Comparison of ENCODE assay signal across 18 cellular contexts in the genomic region with DNA sequence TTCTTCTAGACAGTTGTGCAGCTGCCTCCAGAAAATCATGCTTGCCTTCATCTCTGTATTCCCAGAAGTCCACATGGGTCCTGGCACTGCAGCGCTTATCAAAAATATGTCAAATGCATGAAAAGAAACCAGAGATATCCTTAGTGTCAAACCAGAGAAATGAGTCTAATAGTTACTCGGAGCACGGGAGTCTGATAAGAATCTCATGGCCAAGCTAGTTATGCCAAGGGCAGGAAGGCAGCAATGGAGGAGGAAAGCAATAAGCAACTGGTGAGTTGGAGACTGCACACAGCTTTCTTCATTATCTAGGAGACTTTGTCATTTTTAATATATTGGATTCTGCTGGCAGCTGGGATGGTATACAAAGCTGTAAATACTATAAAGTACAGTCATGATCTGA. TPM values are rescaled to one million over a fixed set of nuclear protein-coding genes. Genes with fewer than 3 reads are reported as not detected.
A peak's percentile ranks its signal among the peaks of the same experiment; 100 is the strongest.
DNase-seq lines count a peak whose midpoint lies in the region; ATAC-seq, FAIRE-seq and TF ChIP-seq lines count a peak whose summit lies in the region.
"Had no signal": no experiment of that assay in that cellular context is flagged by ENCODE, and none has a peak within 500 bp of the region (broad histone marks: within the 10 kb centered on the region; RNA-seq: fewer than 3 reads in every experiment).

No MANE protein-coding gene starts in this region.

- H3K27me3 ChIP-seq in endothelial cell of umbilical vein (ENCODE audit: control insufficient read depth in 2 of 2, insufficient read depth in 2 of 2, low read length in 2 of 2) = no peaks in the 10 kb centered on the region
- H3K27me3 ChIP-seq in naive thymus-derived CD4-positive, alpha-beta T cell (ENCODE audit: control insufficient read depth in 2 of 2, insufficient read depth in 2 of 2, low read length in 2 of 2) = no peaks in the 10 kb centered on the region
- H3K27me3 ChIP-seq: BLaER1 had no signal

- dilution Hi-C loops in endothelial cell of umbilical vein (cut with MboI; ENCODE audit: extremely low pct_ligation_motif_present, low sequenced_read_pairs) = no loop called here

- FAIRE-seq in endothelial cell of umbilical vein (lab: Jason Lieb, UNC) = no peak
- FAIRE-seq: G401.6, GM12892 had no signal

- H3K9me3 ChIP-seq in endothelial cell of umbilical vein (replicated peaks; ENCODE audit: control insufficient read depth, insufficient read depth, low read length) = no peaks in the 10 kb centered on the region
- H3K9me3 ChIP-seq in naive thymus-derived CD4-positive, alpha-beta T cell (ENCODE audit: control insufficient read depth in 2 of 3, low read length in 3 of 3) = no peaks in the 10 kb centered on the region
- H3K9me3 ChIP-seq: BLaER1, Caco-2 had no signal

- no peak overlapping the region for H3K4me3 Mint-ChIP-seq in naive thymus-derived CD4-positive, alpha-beta T cell
- H3K4me3 Mint-ChIP-seq: CD4-positive, CD25-positive, alpha-beta regulatory T cell; CD8-positive, alpha-beta T cell; GM23338; H9 had no signal

- H3K36me3 Mint-ChIP-seq in naive thymus-derived CD4-positive, alpha-beta T cell = no peaks in the 10 kb centered on the region
- H3K36me3 Mint-ChIP-seq: CD4-positive, CD25-positive, alpha-beta regulatory T cell; CD8-positive, alpha-beta T cell had no signal

- POLR2A ChIA-PET in endothelial cell of umbilical vein (lab: Charles Lee) = no interaction called here
- POLR2A ChIA-PET in naive thymus-derived CD4-positive, alpha-beta T cell (lab: Charles Lee) = interaction anchor here (0.6 kb wide), 1 partner anchor 16 kb away, joined by 3 read pairs; no protein-coding TSS in a partner anchor

- H3K36me3 ChIP-seq in endothelial cell of umbilical vein (ENCODE audit: control insufficient read depth in 2 of 2, extremely low read depth in 1 of 2, insufficient read depth in 2 of 2, low read length in 2 of 2) = no peaks in the 10 kb centered on the region
- H3K36me3 ChIP-seq in naive thymus-derived CD4-positive, alpha-beta T cell (ENCODE audit: control insufficient read depth in 2 of 3, insufficient read depth in 3 of 3, low read length in 3 of 3) = no peaks in the 10 kb centered on the region
- H3K36me3 ChIP-seq: BLaER1 had no signal

- TF ChIP-seq POLR2A in endothelial cell of umbilical vein (IDR thresholded peaks at IDR 0.05; ENCODE audit: low read depth, low read length) = no peak

- TF ChIP-seq CTCF in endothelial cell of umbilical vein (IDR thresholded peaks at IDR 0.05; ENCODE audit: extremely low read depth in 1 of 2, insufficient read depth in 1 of 2, low read depth in 1 of 2, low read length in 2 of 2) = no peak

- H3K9me3 Mint-ChIP-seq in naive thymus-derived CD4-positive, alpha-beta T cell = no peaks in the 10 kb centered on the region
- H3K9me3 Mint-ChIP-seq: CD8-positive, alpha-beta T cell; GM23338; H9 had no signal

- H3K4me3 ChIP-seq in endothelial cell of umbilical vein (replicated peaks in 1 of 3; ENCODE audit: insufficient read depth in 1 of 3, low read depth in 1 of 3, low read length in 3 of 3) = no peak overlapping the region
- H3K4me3 ChIP-seq in naive thymus-derived CD4-positive, alpha-beta T cell (ENCODE audit: low read length) = no peak overlapping the region
- H3K4me3 ChIP-seq: BLaER1, GM23338 had no signal

- H3K27ac ChIP-seq in endothelial cell of umbilical vein (ENCODE audit: insufficient read depth, low read depth, low read length) = no peak overlapping the region
- no peak overlapping the region for H3K27ac ChIP-seq in naive thymus-derived CD4-positive, alpha-beta T cell (ENCODE audit: low read depth, low read length)
- H3K27ac ChIP-seq: BLaER1, C4-2B had no signal

- no peak overlapping the region for H3K4me2 ChIP-seq in endothelial cell of umbilical vein (ENCODE audit: insufficient read depth, low read length)
- H3K4me2 ChIP-seq: BLaER1, GM23338 had no signal

- H2AFZ ChIP-seq in endothelial cell of umbilical vein (ENCODE audit: low read depth, low read length) = no peak overlapping the region
- H2AFZ ChIP-seq: GM23338 had no signal

- H3K4me1 Mint-ChIP-seq in naive thymus-derived CD4-positive, alpha-beta T cell = peaks cover 0 to 3% (median 1%) of the 10 kb centered on the region in 7 donors

- H3K27me3 Mint-ChIP-seq in naive thymus-derived CD4-positive, alpha-beta T cell = peaks cover 0 to 20% (median 0%) of the 10 kb centered on the region in 5 donors
- H3K27me3 Mint-ChIP-seq: CD4-positive, CD25-positive, alpha-beta regulatory T cell had no signal

- no peaks in the 10 kb centered on the region for H3K4me1 ChIP-seq in endothelial cell of umbilical vein (ENCODE audit: control insufficient read depth, extremely low read depth, insufficient read depth, low read length)
- no peaks in the 10 kb centered on the region for H3K4me1 ChIP-seq in naive thymus-derived CD4-positive, alpha-beta T cell (ENCODE audit: control insufficient read depth in 2 of 2, insufficient read depth in 2 of 2, low read length in 2 of 2)
- H3K4me1 ChIP-seq: BLaER1, Caco-2 had no signal

- no peak overlapping the region for H3K9ac ChIP-seq in endothelial cell of umbilical vein (replicated peaks; ENCODE audit: extremely low read depth, insufficient read depth, low read length)
- H3K9ac ChIP-seq: BLaER1 had no signal

- ATAC-seq in SK-N-SH treated with all-trans-retinoic acid at 6 μM for 48 hours = peak; percentile 74
- ATAC-seq in naive thymus-derived CD4-positive, alpha-beta T cell = no peak
- no peak for ATAC-seq in GM18519 (IDR thresholded peaks at IDR 0.05; ENCODE audit: low FRiP score, unreplicated experiment)
- ATAC-seq: CD8-positive, alpha-beta T cell; HCT116 had no signal

- H3K27ac Mint-ChIP-seq in naive thymus-derived CD4-positive, alpha-beta T cell = no peak overlapping the region
- H3K27ac Mint-ChIP-seq: CD4-positive, CD25-positive, alpha-beta regulatory T cell; CD8-positive, alpha-beta T cell; GM23338; H9 had no signal

- H3K9me1 ChIP-seq in endothelial cell of umbilical vein (replicated peaks; ENCODE audit: control insufficient read depth, extremely low read depth, insufficient read depth, low read length) = no peaks in the 10 kb centered on the region

- no peaks in the 10 kb centered on the region for H3K79me2 ChIP-seq in endothelial cell of umbilical vein (ENCODE audit: control insufficient read depth, insufficient read depth, low read length)

- CTCF ChIA-PET in endothelial cell of umbilical vein (lab: Charles Lee) = interaction anchor here (0.9 to 2.6 kb wide), 6 partner anchors 9 to 892 kb away, joined by 3 to 8 read pairs (median 4); no protein-coding TSS in a partner anchor
- CTCF ChIA-PET in naive thymus-derived CD4-positive, alpha-beta T cell (lab: Charles Lee) = no interaction called here

- peak; percentile 47 for DNase-seq in SK-N-DZ (ENCODE audit: low spot score)
- peak; percentile 11 for DNase-seq in endothelial cell of umbilical vein (ENCODE audit: low read depth, low spot score)
- DNase-seq in naive thymus-derived CD4-positive, alpha-beta T cell = no peak
- no peak for DNase-seq in iPS-NIHi7 (ENCODE audit: extremely low spot score)
- DNase-seq: Caco-2; CD4-positive, CD25-positive, alpha-beta regulatory T cell; CD8-positive, alpha-beta T cell; DMS153; DND-41 had no signal

- intact Hi-C loops in endothelial cell of umbilical vein (cut with micrococcal nuclease) = no loop called here
- intact Hi-C loops in naive thymus-derived CD4-positive, alpha-beta T cell (cut with micrococcal nuclease) = loop anchor here in 1 of 2 donors (5.0 kb wide), 1 partner anchor 42 kb away; no protein-coding TSS in a partner anchor

- no TSS peak for BruUV-seq in endothelial cell of umbilical vein (replicated peaks; lab: Mats Ljungman, UMichigan)

- H4K20me1 ChIP-seq in endothelial cell of umbilical vein (replicated peaks; ENCODE audit: control insufficient read depth, extremely low read depth, insufficient read depth, low read length) = no peaks in the 10 kb centered on the region
- H4K20me1 ChIP-seq: BLaER1 had no signal

TF ChIP-seq in SK-N-SH treated with all-trans-retinoic acid at 6 μM for 48 hours, 23 proteins besides CTCF, POLR2A, EP300 and RAD21 (continues in another document):
- TF ChIP-seq ISL1 (CRISPR knock-in tag; IDR thresholded peaks at IDR 0.05) (0 out of 2 replicates have a peak, but pooled peaks have one; percentile 22), SNAI2 (CRISPR knock-in tag; IDR thresholded peaks at IDR 0.05) (no peak)

TF ChIP-seq in endothelial cell of umbilical vein, 7 proteins besides CTCF, POLR2A, EP300 and RAD21:
- TF ChIP-seq GATA2 (IDR thresholded peaks at IDR 0.05; ENCODE audit: insufficient read depth, insufficient read length, low read depth, low read length) (peak; percentile 51), POLR2AphosphoS5 (IDR thresholded peaks at IDR 0.05; ENCODE audit: insufficient read depth, low read depth, low read length) (no peak)

RNA-seq across cellular contexts. Expression of gene TRIB2, which starts 38.6 kb away (rescaled TPM):
- 44.7 and 61.8 TPM in 2 replicates for polyA plus RNA-seq in SK-N-DZ (2014; cell fraction: cytosol; rRNA removed)
- polyA plus RNA-seq in SK-N-DZ (2014; cell fraction: nucleus; rRNA removed) = 77.1 and 79.1 TPM in 2 replicates
- total RNA-seq in endothelial cell of umbilical vein = 17.6 and 20.5 TPM in 2 replicates
- polyA plus RNA-seq in endothelial cell of umbilical vein = 12.7 and 15.8 TPM in 2 replicates
- polyA plus RNA-seq in endothelial cell of umbilical vein (2011; cell fraction: cytosol; rRNA removed) = 11.8 and 12.3 TPM in 2 replicates
- polyA plus RNA-seq in endothelial cell of umbilical vein (2011; cell fraction: nucleus; rRNA removed) = 26.8 and 40.7 TPM in 2 replicates
- polyA plus RNA-seq in endothelial cell of umbilical vein (2012) = 22.9 and 24.9 TPM in 2 replicates
- polyA minus RNA-seq in endothelial cell of umbilical vein = 24.2 and 31.0 TPM in 2 replicates
- polyA minus RNA-seq in endothelial cell of umbilical vein (2011; cell fraction: cytosol; rRNA and poly(A)+ RNA removed) = not detected
- polyA minus RNA-seq in endothelial cell of umbilical vein (2011; cell fraction: nucleus; rRNA and poly(A)+ RNA removed) = 20.3 and 33.3 TPM in 2 replicates
- total RNA-seq in naive thymus-derived CD4-positive, alpha-beta T cell = 100 to 1,000 TPM in 3 of 5 experiments, 10 to 100 TPM in 2; 63.1 to 125 (median 110) TPM
- polyA plus RNA-seq in naive thymus-derived CD4-positive, alpha-beta T cell = 10 to 100 TPM; 41.3 to 57.7 TPM

Comparison
In these comparisons a context has a peak if more than half of its experiments do, and no peak if none do; other contexts are left out.
1. DNase-seq: peak in SK-N-DZ (single experiment) and endothelial cell of umbilical vein (single experiment); none in naive thymus-derived CD4-positive, alpha-beta T cell (0 of 9) and iPS-NIHi7 (single experiment).